ENCODE assay signal across 22 cellular contexts in the genomic region with DNA sequence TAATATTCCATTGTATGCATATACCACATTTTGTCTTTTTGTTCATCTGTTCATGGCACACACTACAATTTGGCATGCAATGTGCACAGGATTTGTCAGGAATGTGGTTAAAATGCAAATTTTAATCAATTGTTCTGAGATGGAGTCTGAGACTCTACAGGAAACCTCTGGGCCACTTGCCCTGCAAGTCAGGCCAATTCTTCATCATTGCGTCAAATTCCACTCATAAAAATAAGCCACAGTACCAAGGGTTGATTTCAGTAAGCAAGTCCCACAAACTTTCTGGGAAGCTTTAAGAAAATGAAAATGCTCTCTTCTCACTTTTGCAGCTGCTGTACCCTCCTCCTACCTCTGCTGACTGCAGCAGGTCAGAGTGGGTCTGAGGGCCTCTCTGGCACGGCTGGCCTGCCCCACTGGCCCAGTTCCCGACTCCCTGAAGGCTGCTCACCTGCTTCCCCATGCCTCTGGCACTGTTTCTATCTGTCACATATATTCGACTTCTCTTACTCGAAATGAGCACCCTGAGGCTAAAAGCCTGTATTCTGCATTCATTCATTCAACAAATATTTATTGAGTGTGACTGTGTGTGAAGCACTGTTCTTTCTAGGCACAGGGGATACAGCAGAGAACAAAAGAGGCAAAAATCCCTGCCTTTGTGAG.
A peak's percentile ranks its signal among the peaks of the same experiment; 100 is the strongest.
DNase-seq lines count a peak whose midpoint lies in the region; ATAC-seq and TF ChIP-seq lines count a peak whose summit lies in the region.
"Had no signal": no experiment of that assay in that cellular context is flagged by ENCODE, and none has a peak within 500 bp of the region (broad histone marks: within the 10 kb centered on the region; RNA-seq: fewer than 3 reads in every experiment).

No MANE protein-coding gene starts in this region.

- DNase-seq in cardiac septum (ENCODE audit: low spot score) (peak; percentile 57), left cardiac atrium (no peak), NCI-H748 treated with DMSO at 0.1 percent for 48 hours (lab: John Stamatoyannopoulos, UW) (peak; percentile 22), left lung (no peak), NCI-H2171 (lab: John Stamatoyannopoulos, UW) (no peak), DMS 273 (lab: John Stamatoyannopoulos, UW; ENCODE audit: unreplicated experiment) (no peak)
- DNase-seq: activated CD4-positive, alpha-beta T cell treated with anti-CD3 and anti-CD28 coated beads for 48 hours; activated naive CD4-positive, alpha-beta T cell treated with anti-CD3 and anti-CD28 coated beads for 36 hours; colonic mucosa; COR-L47; effector memory CD4-positive, alpha-beta T cell; lower lobe of right lung; NCI-H1105; NCI-H2171 treated with DMSO at 0.1 percent for 48 hours; NCI-H82; SK-N-SH; stimulated activated naive CD8-positive, alpha-beta T cell treated with anti-CD3 and anti-CD28 coated beads, Interleukin-15, amount 100 ng/mL, for 72 hours; T-helper 2 cell had no signal

- intact Hi-C loops in cardiac septum (cut with DNase I): no loop called here
- intact Hi-C loops in left cardiac atrium (cut with DNase I): no loop called here
- intact Hi-C loops in left lung (cut with DNase I): no loop called here

- no peaks in the 10 kb centered on the region for H3K27me3 ChIP-seq in left lung
- H3K27me3 ChIP-seq: colonic mucosa, hepatocyte, tibial nerve had no signal

- no peak for TF ChIP-seq CTCF in left lung (IDR thresholded peaks at IDR 0.05)

- no peaks in the 10 kb centered on the region for H3K36me3 ChIP-seq in left lung
- H3K36me3 ChIP-seq: colonic mucosa, lower lobe of right lung, tibial nerve had no signal

- H3K4me3 ChIP-seq in left lung: no peak overlapping the region
- H3K4me3 ChIP-seq: colonic mucosa, hepatocyte, lower lobe of right lung, tibial nerve had no signal

- no peaks in the 10 kb centered on the region for H3K4me1 ChIP-seq in left lung
- H3K4me1 ChIP-seq: colonic mucosa had no signal

- ATAC-seq in left cardiac atrium (no peak), left lung (peak; percentile 40), GM18867 (IDR thresholded peaks at IDR 0.05; ENCODE audit: unreplicated experiment) (no peak), HG03520 (IDR thresholded peaks at IDR 0.05; ENCODE audit: unreplicated experiment) (no peak)
- ATAC-seq: stimulated activated naive CD8-positive, alpha-beta T cell treated with anti-CD3 and anti-CD28 coated beads, Interleukin-15, amount 100 ng/mL, for 72 hours had no signal

- H3K9me3 ChIP-seq in left lung: no peaks in the 10 kb centered on the region
- H3K9me3 ChIP-seq: colonic mucosa, lower lobe of right lung, SK-N-SH, tibial nerve had no signal

- no peak overlapping the region for H3K27ac ChIP-seq in left lung
- H3K27ac ChIP-seq: colonic mucosa, hepatocyte, lower lobe of right lung, tibial nerve had no signal

Comparison
In these comparisons a context has a peak if more than half of its experiments do, and no peak if none do; other contexts are left out.
1. DNase-seq: peak in cardiac septum (single experiment) and NCI-H748 treated with DMSO at 0.1 percent for 48 hours (single experiment); none in left cardiac atrium (single experiment), left lung (0 of 2), NCI-H2171 (single experiment) and DMS 273 (single experiment).